Comparison of ENCODE assay signal across 8 cellular contexts in the genomic region with DNA sequence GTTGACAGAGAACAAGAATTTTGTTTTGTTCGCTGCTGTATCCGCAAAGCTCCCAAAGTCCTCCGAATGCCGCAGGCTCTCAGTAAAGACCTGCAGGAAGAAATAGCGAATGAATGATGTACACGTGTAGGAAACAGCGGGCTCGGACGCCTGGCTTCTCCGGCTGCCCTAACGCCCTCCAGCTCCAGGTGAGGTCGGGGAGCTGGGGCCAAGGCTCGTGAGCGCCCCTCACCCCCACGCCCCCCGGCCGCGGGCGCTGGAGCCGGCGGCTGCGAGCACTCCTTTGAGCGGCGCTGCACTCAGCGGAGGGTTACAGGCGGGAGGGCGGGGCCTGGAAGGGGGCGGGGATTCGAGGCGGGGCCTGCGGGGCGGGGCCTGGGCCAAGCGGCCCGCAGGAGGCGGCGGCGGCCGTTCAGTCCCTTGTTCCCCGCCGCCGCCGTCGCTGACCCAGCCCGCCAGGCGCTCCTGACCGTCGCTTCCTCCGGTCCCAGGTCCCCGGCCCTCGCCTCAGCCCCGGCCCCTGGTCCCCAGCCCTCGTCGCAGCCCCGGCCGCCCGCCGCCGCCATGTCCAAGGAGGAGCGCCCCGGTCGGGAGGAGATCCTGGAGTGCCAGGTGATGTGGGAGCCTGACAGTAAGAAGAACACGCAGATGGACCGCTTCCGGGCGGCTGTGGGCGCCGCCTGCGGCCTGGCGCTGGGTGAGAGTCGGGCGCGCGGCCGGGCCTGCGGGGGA. TPM values are rescaled to one million over a fixed set of nuclear protein-coding genes. Genes with fewer than 3 reads are reported as not detected.
DNase-seq lines count a peak whose midpoint lies in the region; ATAC-seq, FAIRE-seq and TF ChIP-seq lines count a peak whose summit lies in the region.

A gene with protein sequence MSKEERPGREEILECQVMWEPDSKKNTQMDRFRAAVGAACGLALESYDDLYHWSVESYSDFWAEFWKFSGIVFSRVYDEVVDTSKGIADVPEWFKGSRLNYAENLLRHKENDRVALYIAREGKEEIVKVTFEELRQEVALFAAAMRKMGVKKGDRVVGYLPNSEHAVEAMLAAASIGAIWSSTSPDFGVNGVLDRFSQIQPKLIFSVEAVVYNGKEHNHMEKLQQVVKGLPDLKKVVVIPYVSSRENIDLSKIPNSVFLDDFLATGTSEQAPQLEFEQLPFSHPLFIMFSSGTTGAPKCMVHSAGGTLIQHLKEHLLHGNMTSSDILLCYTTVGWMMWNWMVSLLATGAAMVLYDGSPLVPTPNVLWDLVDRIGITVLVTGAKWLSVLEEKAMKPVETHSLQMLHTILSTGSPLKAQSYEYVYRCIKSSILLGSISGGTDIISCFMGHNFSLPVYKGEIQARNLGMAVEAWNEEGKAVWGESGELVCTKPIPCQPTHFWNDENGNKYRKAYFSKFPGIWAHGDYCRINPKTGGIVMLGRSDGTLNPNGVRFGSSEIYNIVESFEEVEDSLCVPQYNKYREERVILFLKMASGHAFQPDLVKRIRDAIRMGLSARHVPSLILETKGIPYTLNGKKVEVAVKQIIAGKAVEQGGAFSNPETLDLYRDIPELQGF (plus strand): TSS at position 415 of the 732 bp plus-strand sequence. CDS start 150 bp downstream, at position 565.

- H3K4me1 ChIP-seq in esophagus muscularis mucosa, result peaks cover 14 to 34% (median 28%) of the 10 kb centered on the region in 4 donors

- DNase-seq in D721Med (ENCODE audit: insufficient read length, low spot score) (peak; percentile 85), HUDEP-2 (lab: John Stamatoyannopoulos, UW; ENCODE audit: unreplicated experiment in 76 of 76) (peak in 67 of 76 experiments; percentile 4 to 80 (median 57)), OCI-M1 (lab: John Stamatoyannopoulos, UW) (peak; percentile 91), esophagus muscularis mucosa (ENCODE audit: extremely low spot score) (no peak), myocyte (ENCODE audit: low read depth) (peak; percentile 78)
- peak; percentile 74 for DNase-seq in activated T-cell treated with anti-CD3 and anti-CD28 coated beads, Interleukin-2, amount 50 U/mL, for 4 hours
- DNase-seq in stimulated activated CD8-positive, alpha-beta memory T cell treated with anti-CD3 and anti-CD28 coated beads, Interleukin-7, amount 100 ng/mL, for 48 hours (ENCODE audit: extremely low read depth in 1 of 2, low read depth in 1 of 2), result peak; percentile 34 to 48

- ATAC-seq in GM21390 (IDR thresholded peaks at IDR 0.05; ENCODE audit: unreplicated experiment), result peak; percentile 89
- ATAC-seq in activated T-cell treated with anti-CD3 and anti-CD28 coated beads, Interleukin-2, amount 50 U/mL, for 4 hours, result peak; percentile 99

- TF ChIP-seq POLR2A in esophagus muscularis mucosa (IDR thresholded peaks at IDR 0.05; ENCODE audit: low read depth), result no peak

- FAIRE-seq in D721Med (lab: Jason Lieb, UNC), result no peak

- intact Hi-C loops in esophagus muscularis mucosa (cut with DNase I), result loop anchor here (1.0 kb wide), 1 partner anchor 16 kb away; no protein-coding TSS in a partner anchor

- no peaks in the 10 kb centered on the region for H3K9me3 ChIP-seq in esophagus muscularis mucosa

- peaks cover 0 to 11% (median 2%) of the 10 kb centered on the region in 4 donors for H3K36me3 ChIP-seq in esophagus muscularis mucosa

- no peaks in the 10 kb centered on the region for H3K9me3 Mint-ChIP-seq in activated T-cell treated with anti-CD3 and anti-CD28 coated beads, Interleukin-2, amount 50 U/mL, for 4 hours

- H3K27ac ChIP-seq in esophagus muscularis mucosa (replicated peaks in 1 of 4), result peak within 1 kb of the TSS; percentile 78 to 85 (median 80)

- H3K36me3 Mint-ChIP-seq in activated T-cell treated with anti-CD3 and anti-CD28 coated beads, Interleukin-2, amount 50 U/mL, for 4 hours (ENCODE audit: insufficient read depth), result no peaks in the 10 kb centered on the region

- WGBS in esophagus muscularis mucosa, result under 1% methylated on average over 11 of the region's 75 CpGs

- H3K4me3 Mint-ChIP-seq in activated T-cell treated with anti-CD3 and anti-CD28 coated beads, Interleukin-2, amount 50 U/mL, for 4 hours, result peak within 1 kb of the TSS; percentile 82

- TF ChIP-seq CTCF in D721Med (IDR thresholded peaks at IDR 0.05; ENCODE audit: insufficient read depth, missing control alignments), result no peak
- TF ChIP-seq CTCF in esophagus muscularis mucosa (IDR thresholded peaks at IDR 0.05), result no peak

- peaks cover 13% of the 10 kb centered on the region for H3K4me1 Mint-ChIP-seq in activated T-cell treated with anti-CD3 and anti-CD28 coated beads, Interleukin-2, amount 50 U/mL, for 4 hours (ENCODE audit: low read depth)

- H3K27me3 ChIP-seq in esophagus muscularis mucosa, result no peaks in the 10 kb centered on the region

- no peaks in the 10 kb centered on the region for H3K27me3 Mint-ChIP-seq in activated T-cell treated with anti-CD3 and anti-CD28 coated beads, Interleukin-2, amount 50 U/mL, for 4 hours (ENCODE audit: low read depth)

- H3K4me3 ChIP-seq in esophagus muscularis mucosa, result peak within 1 kb of the TSS; percentile 75 to 93 (median 87)

- TF ChIP-seq EP300 in esophagus muscularis mucosa (IDR thresholded peaks at IDR 0.05), result no peak

RNA-seq across cellular contexts. Expression of the gene that starts here (rescaled TPM):
- total RNA-seq in activated T-cell treated with anti-CD3 and anti-CD28 coated beads, Interleukin-2, amount 50 U/mL, for 4 hours, result 1 to 10 TPM; 5.4 to 6.0 (median 5.5) TPM
- 10 to 100 TPM; 10.2 to 16.7 (median 13.9) TPM for total RNA-seq in esophagus muscularis mucosa
- total RNA-seq in myocyte, result 12.2 and 12.5 TPM in 2 replicates
- polyA plus RNA-seq in myocyte (2012), result 20.0 TPM
